In genomic region chr1:184893695-184894094, GRCh38 we compare ENCODE assay signal across 14 cellular contexts.
"Had no signal": no experiment of that assay in that cellular context is flagged by ENCODE, and none has a peak within 500 bp of the region (broad histone marks: within the 10 kb centered on the region; RNA-seq: fewer than 3 reads in every experiment).

No MANE protein-coding gene starts in this region.

- H3K27me3 Mint-ChIP-seq: naive B cell had no signal

- H3K36me3 Mint-ChIP-seq: naive B cell had no signal

- H3K9me3 Mint-ChIP-seq: activated naive CD4-positive, alpha-beta T cell treated with anti-CD3 and anti-CD28 coated beads for 36 hours; activated T-helper 2 cell treated with anti-CD3 and anti-CD28 coated beads, Interferon-gamma antibody, Interleukin-2, Interleukin-4, amounts not matched to agents 10 μg/mL and 5 μg/mL and 100 μg/mL, durations not matched to agents 14 hours and 24 hours and 36 hours had no signal

- ATAC-seq: activated CD4-positive, CD25-positive, alpha-beta regulatory T cell treated with anti-CD3 and anti-CD28 coated beads, Interleukin-2, amount 50 U/mL, for 24 hours had no signal

- H3K4me3 Mint-ChIP-seq: activated naive CD4-positive, alpha-beta T cell treated with anti-CD3 and anti-CD28 coated beads for 36 hours; naive B cell had no signal

- H3K4me1 ChIP-seq: parathyroid adenoma had no signal

- H3K9me3 ChIP-seq: adrenal gland had no signal

- H3K27ac Mint-ChIP-seq: activated naive CD4-positive, alpha-beta T cell treated with anti-CD3 and anti-CD28 coated beads for 36 hours; activated T-helper 2 cell treated with anti-CD3 and anti-CD28 coated beads, Interferon-gamma antibody, Interleukin-2, Interleukin-4, amounts not matched to agents 10 μg/mL and 5 μg/mL and 100 μg/mL, durations not matched to agents 14 hours and 24 hours and 36 hours had no signal

- H3K27me3 ChIP-seq: adrenal gland had no signal

- H3K36me3 ChIP-seq: adrenal gland had no signal

- DNase-seq: activated CD4-positive, alpha-beta T cell treated with anti-CD3 and anti-CD28 coated beads, Interleukin-2, amount 50 U/mL, for 1 hour; activated naive CD4-positive, alpha-beta T cell treated with anti-CD3 and anti-CD28 coated beads for 36 hours; adrenal gland; central memory CD4-positive, alpha-beta T cell; effector CD8-positive, alpha-beta T cell; naive B cell; small intestine; stimulated activated CD4-positive, alpha-beta T cell treated with anti-CD3 and anti-CD28 coated beads, Interleukin-4, amount 100 ng/mL, for 24 hours; stimulated activated naive CD4-positive, alpha-beta T cell treated with Interleukin-2 at 50 U/mL for 16 hours; substantia nigra; T1000 had no signal

- H3K27ac ChIP-seq: adrenal gland, parathyroid adenoma had no signal

- H3K4me3 ChIP-seq: adrenal gland had no signal

- H3K4me1 Mint-ChIP-seq: naive B cell had no signal
